In the genomic region with DNA sequence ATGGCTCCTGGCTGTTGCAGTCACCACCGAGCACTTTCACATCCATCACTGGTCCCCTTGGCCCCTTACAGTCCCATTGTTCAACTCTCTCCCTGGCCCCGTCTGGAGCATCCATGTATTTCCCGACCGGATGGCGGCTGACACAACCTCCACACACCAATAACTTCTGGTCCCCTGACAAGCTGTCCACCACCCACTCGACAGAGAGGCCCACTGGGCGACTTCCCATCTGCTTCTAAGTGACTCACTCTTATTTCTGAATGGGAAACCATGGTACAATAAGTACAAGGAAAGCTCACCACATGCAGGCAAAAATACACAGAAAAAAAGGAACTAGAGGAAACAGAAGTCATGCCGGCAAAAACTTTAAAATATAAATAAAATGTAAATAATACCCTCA, we compare ENCODE assay signal across 19 cellular contexts.
A peak's percentile ranks its signal among the peaks of the same experiment; 100 is the strongest.
DNase-seq lines count a peak whose midpoint lies in the region; ATAC-seq and TF ChIP-seq lines count a peak whose summit lies in the region.
"Had no signal": no experiment of that assay in that cellular context is flagged by ENCODE, and none has a peak within 500 bp of the region (broad histone marks: within the 10 kb centered on the region; RNA-seq: fewer than 3 reads in every experiment).

No MANE protein-coding gene starts in this region.

- H3K9me3 ChIP-seq in sigmoid colon, result peaks cover 0 to 10% (median 8%) of the 10 kb centered on the region in 4 donors
- H3K9me3 ChIP-seq: right lobe of liver had no signal

- no peaks in the 10 kb centered on the region for H3K27me3 ChIP-seq in sigmoid colon
- H3K27me3 ChIP-seq: right lobe of liver had no signal

- peak overlapping the region; percentile 80 for H3K27ac Mint-ChIP-seq in activated naive CD8-positive, alpha-beta T cell treated with anti-CD3 and anti-CD28 coated beads, Interleukin-2, amount 10 ng/mL, durations not matched to agents 7 days and 5 days
- H3K27ac Mint-ChIP-seq in activated naive CD8-positive, alpha-beta T cell treated with anti-CD3 and anti-CD28 coated beads, Interleukin-2, amount 50 U/mL, for 24 hours, result no peak overlapping the region
- H3K27ac Mint-ChIP-seq: activated CD4-positive, alpha-beta T cell treated with anti-CD3 and anti-CD28 coated beads for 36 hours; CD8-positive, alpha-beta memory T cell; effector memory CD8-positive, alpha-beta T cell; stimulated activated memory B cell treated with anti-CD40 and anti-IgM and Interleukin-4, amounts not matched to agents 10 μg/mL and 1 μg/mL and 100 μg/mL, for 72 hours had no signal

- peaks cover 20% of the 10 kb centered on the region for H3K27me3 Mint-ChIP-seq in activated naive CD8-positive, alpha-beta T cell treated with anti-CD3 and anti-CD28 coated beads, Interleukin-2, amount 10 ng/mL, durations not matched to agents 7 days and 5 days
- H3K27me3 Mint-ChIP-seq in activated naive CD8-positive, alpha-beta T cell treated with anti-CD3 and anti-CD28 coated beads, Interleukin-2, amount 50 U/mL, for 24 hours, result peaks cover 10% of the 10 kb centered on the region

- POLR2A ChIA-PET in activated naive CD8-positive, alpha-beta T cell treated with anti-CD3 and anti-CD28 coated beads, Interleukin-2, amount 10 ng/mL, durations not matched to agents 7 days and 5 days (lab: Charles Lee), result interaction anchor here (1.5 kb wide), 1 partner anchor 48 kb away, joined by 3 read pairs; no protein-coding TSS in a partner anchor

- no peak for TF ChIP-seq EP300 in sigmoid colon (IDR thresholded peaks at IDR 0.05)

- H3K4me1 ChIP-seq in sigmoid colon, result no peaks in the 10 kb centered on the region
- H3K4me1 ChIP-seq: right lobe of liver had no signal

- TF ChIP-seq POLR2A in sigmoid colon (IDR thresholded peaks at IDR 0.05), result no peak

- no peak overlapping the region for H3K27ac ChIP-seq in sigmoid colon
- H3K27ac ChIP-seq: PC-9, right lobe of liver had no signal

- intact Hi-C loops in sigmoid colon (cut with DNase I), result no loop called here

- peak overlapping the region; percentile 70 for H3K4me3 Mint-ChIP-seq in activated naive CD8-positive, alpha-beta T cell treated with anti-CD3 and anti-CD28 coated beads, Interleukin-2, amount 10 ng/mL, durations not matched to agents 7 days and 5 days
- no peak overlapping the region for H3K4me3 Mint-ChIP-seq in activated naive CD8-positive, alpha-beta T cell treated with anti-CD3 and anti-CD28 coated beads, Interleukin-2, amount 50 U/mL, for 24 hours
- H3K4me3 Mint-ChIP-seq: activated CD4-positive, alpha-beta T cell treated with anti-CD3 and anti-CD28 coated beads for 36 hours; CD8-positive, alpha-beta memory T cell; central memory CD8-positive, alpha-beta T cell; effector memory CD8-positive, alpha-beta T cell; stimulated activated memory B cell treated with anti-CD40 and anti-IgM and Interleukin-4, amounts not matched to agents 10 μg/mL and 1 μg/mL and 100 μg/mL, for 72 hours had no signal

- H3K4me3 ChIP-seq in fibroblast of mammary gland (ENCODE audit: control insufficient read depth, low read depth, low read length) (no peak overlapping the region), sigmoid colon (no peak overlapping the region)
- H3K4me3 ChIP-seq: PC-9, right lobe of liver had no signal

- no peak for ATAC-seq in activated naive CD8-positive, alpha-beta T cell treated with anti-CD3 and anti-CD28 coated beads, Interleukin-2, amount 10 ng/mL, durations not matched to agents 7 days and 5 days (ENCODE audit: low read depth)
- no peak for ATAC-seq in activated naive CD8-positive, alpha-beta T cell treated with anti-CD3 and anti-CD28 coated beads, Interleukin-2, amount 50 U/mL, for 24 hours
- ATAC-seq in HG03135 (IDR thresholded peaks at IDR 0.05; ENCODE audit: unreplicated experiment) (no peak), HG02642 (IDR thresholded peaks at IDR 0.05; ENCODE audit: poor library complexity, unreplicated experiment) (no peak)
- ATAC-seq: activated CD4-positive, alpha-beta T cell treated with anti-CD3 and anti-CD28 coated beads for 36 hours; effector memory CD8-positive, alpha-beta T cell; left lobe of liver; stimulated activated memory B cell treated with anti-CD40 and anti-IgM and Interleukin-4, amounts not matched to agents 10 μg/mL and 1 μg/mL and 100 μg/mL, for 72 hours had no signal

- no peaks in the 10 kb centered on the region for H3K36me3 ChIP-seq in sigmoid colon
- H3K36me3 ChIP-seq: right lobe of liver had no signal

- H3K9me3 Mint-ChIP-seq in activated naive CD8-positive, alpha-beta T cell treated with anti-CD3 and anti-CD28 coated beads, Interleukin-2, amount 10 ng/mL, durations not matched to agents 7 days and 5 days, result peaks cover 8% of the 10 kb centered on the region
- H3K9me3 Mint-ChIP-seq in activated naive CD8-positive, alpha-beta T cell treated with anti-CD3 and anti-CD28 coated beads, Interleukin-2, amount 50 U/mL, for 24 hours, result peaks cover 12% of the 10 kb centered on the region

- no peak for DNase-seq in activated naive CD8-positive, alpha-beta T cell treated with anti-CD3 and anti-CD28 coated beads, Interleukin-2, amount 10 ng/mL, durations not matched to agents 7 days and 5 days
- no peak for DNase-seq in activated naive CD8-positive, alpha-beta T cell treated with anti-CD3 and anti-CD28 coated beads, Interleukin-2, amount 50 U/mL, for 24 hours
- DNase-seq in NOMO-1 (lab: John Stamatoyannopoulos, UW; ENCODE audit: unreplicated experiment in 2 of 2) (peak; percentile 2 to 65), fibroblast of mammary gland (ENCODE audit: low read depth) (peak; percentile 27), sigmoid colon (peak; percentile 33), NCI-H510A treated with DMSO at 0.1 percent for 48 hours (lab: John Stamatoyannopoulos, UW) (no peak)
- DNase-seq: aorta; CD8-positive, alpha-beta memory T cell; effector memory CD8-positive, alpha-beta T cell; NCI-H1436; NCI-H2171; PC-9; right lobe of liver had no signal

- peaks cover 9% of the 10 kb centered on the region for H3K36me3 Mint-ChIP-seq in activated naive CD8-positive, alpha-beta T cell treated with anti-CD3 and anti-CD28 coated beads, Interleukin-2, amount 10 ng/mL, durations not matched to agents 7 days and 5 days
- no peaks in the 10 kb centered on the region for H3K36me3 Mint-ChIP-seq in activated naive CD8-positive, alpha-beta T cell treated with anti-CD3 and anti-CD28 coated beads, Interleukin-2, amount 50 U/mL, for 24 hours (ENCODE audit: low read depth)
- H3K36me3 Mint-ChIP-seq: CD8-positive, alpha-beta memory T cell had no signal

- no peak for TF ChIP-seq CTCF in fibroblast of mammary gland (conservative IDR thresholded peaks at IDR 0.05; ENCODE audit: control insufficient read depth, insufficient read depth, low read depth, low read length)
- TF ChIP-seq CTCF in sigmoid colon (IDR thresholded peaks at IDR 0.05), result no peak

- H3K4me1 Mint-ChIP-seq in activated naive CD8-positive, alpha-beta T cell treated with anti-CD3 and anti-CD28 coated beads, Interleukin-2, amount 10 ng/mL, durations not matched to agents 7 days and 5 days, result peaks cover 29% of the 10 kb centered on the region
- H3K4me1 Mint-ChIP-seq in activated naive CD8-positive, alpha-beta T cell treated with anti-CD3 and anti-CD28 coated beads, Interleukin-2, amount 50 U/mL, for 24 hours, result no peaks in the 10 kb centered on the region
- H3K4me1 Mint-ChIP-seq: activated CD4-positive, alpha-beta T cell treated with anti-CD3 and anti-CD28 coated beads for 36 hours; CD8-positive, alpha-beta memory T cell; central memory CD8-positive, alpha-beta T cell had no signal

- 47 to 76% methylated on average over 8 of the region's 8 CpGs for WGBS in sigmoid colon, 2 donors

Comparison
In these comparisons a context has a peak if more than half of its experiments do, and no peak if none do; other contexts are left out.
1. DNase-seq: peak in NOMO-1 (2 of 2), fibroblast of mammary gland (single experiment) and sigmoid colon (single experiment); none in activated naive CD8-positive, alpha-beta T cell treated with anti-CD3 and anti-CD28 coated beads, Interleukin-2, amount 10 ng/mL, durations not matched to agents 7 days and 5 days (single experiment), activated naive CD8-positive, alpha-beta T cell treated with anti-CD3 and anti-CD28 coated beads, Interleukin-2, amount 50 U/mL, for 24 hours (single experiment) and NCI-H510A treated with DMSO at 0.1 percent for 48 hours (single experiment).